10 cellular contexts compared by ENCODE assay signal in the genomic region with DNA sequence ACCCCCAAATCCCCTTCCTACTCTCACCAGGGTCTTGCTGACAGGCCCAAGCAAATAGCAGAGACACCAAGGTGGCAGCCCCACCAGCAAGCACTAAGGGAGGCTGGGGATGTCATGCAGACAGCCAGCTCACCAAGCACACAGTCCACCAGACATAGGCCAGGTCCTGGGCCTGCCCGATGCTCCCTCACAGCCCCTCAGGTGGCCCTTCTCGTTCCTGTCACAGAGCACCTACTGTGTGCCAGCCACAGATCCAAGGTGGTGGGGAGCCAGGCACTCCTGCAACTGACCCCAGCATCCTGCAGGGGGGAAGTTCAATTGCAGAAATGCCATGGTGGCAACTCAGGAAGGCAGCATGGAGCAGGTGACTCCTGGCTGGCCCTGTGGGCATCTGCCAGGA.
A peak's percentile ranks its signal among the peaks of the same experiment; 100 is the strongest.
DNase-seq lines count a peak whose midpoint lies in the region; ATAC-seq and TF ChIP-seq lines count a peak whose summit lies in the region.
"Had no signal": no experiment of that assay in that cellular context is flagged by ENCODE, and none has a peak within 500 bp of the region (broad histone marks: within the 10 kb centered on the region; RNA-seq: fewer than 3 reads in every experiment).

No MANE protein-coding gene starts in this region.

- POLR2A ChIA-PET in CD4-positive, alpha-beta T cell (lab: Charles Lee) = interaction anchor here (0.9 to 8.8 kb wide), 6 partner anchors 10 to 33 kb away, joined by 3 to 153 read pairs (median 13); a partner anchor contains a TSS

- H3K9me3 ChIP-seq in CD4-positive, alpha-beta T cell (ENCODE audit: control insufficient read depth, low read length) = no peaks in the 10 kb centered on the region
- H3K9me3 ChIP-seq in KOPT-K1 (ENCODE audit: insufficient read depth, low read length, poor library complexity, severe bottlenecking) = no peaks in the 10 kb centered on the region
- H3K9me3 ChIP-seq in parathyroid adenoma (ENCODE audit: control insufficient read depth, low read length) = no peaks in the 10 kb centered on the region
- H3K9me3 ChIP-seq in SJCRH30 (replicated peaks) = no peaks in the 10 kb centered on the region

- intact Hi-C loops in CD4-positive, alpha-beta T cell (cut with DNase I, micrococcal nuclease) = no loop called here

- TF ChIP-seq CTCF in CD4-positive, alpha-beta T cell (IDR thresholded peaks at IDR 0.05) = no peak
- TF ChIP-seq CTCF in parathyroid adenoma (IDR thresholded peaks at IDR 0.05) = no peak

- no peak overlapping the region for H3K27ac ChIP-seq in CD4-positive, alpha-beta T cell (ENCODE audit: low read depth, low read length)
- H3K27ac ChIP-seq in KOPT-K1 (ENCODE audit: low read depth, low read length, poor library complexity, severe bottlenecking) = peak overlapping the region; percentile 14
- peak overlapping the region; percentile 15 for H3K27ac ChIP-seq in cingulate gyrus (ENCODE audit: low read depth, low read length)
- H3K27ac ChIP-seq in parathyroid adenoma = peak overlapping the region; percentile 76
- no peak overlapping the region for H3K27ac ChIP-seq in SJCRH30
- H3K27ac ChIP-seq: cardiac muscle cell had no signal

- no peak overlapping the region for H3K4me3 ChIP-seq in parathyroid adenoma (ENCODE audit: low read depth, low read length)
- H3K4me3 ChIP-seq in SJCRH30 = no peak overlapping the region
- H3K4me3 ChIP-seq: cardiac muscle cell had no signal

- H3K4me1 ChIP-seq in parathyroid adenoma = peaks cover 79% of the 10 kb centered on the region
- peaks cover 19% of the 10 kb centered on the region for H3K4me1 ChIP-seq in SJCRH30

- no peak overlapping the region for H3K9ac ChIP-seq in parathyroid adenoma

- no peaks in the 10 kb centered on the region for H3K27me3 ChIP-seq in CD4-positive, alpha-beta T cell (ENCODE audit: control insufficient read depth, insufficient read depth, low read length)
- no peaks in the 10 kb centered on the region for H3K27me3 ChIP-seq in parathyroid adenoma (ENCODE audit: control insufficient read depth, insufficient read depth, low read length)
- no peaks in the 10 kb centered on the region for H3K27me3 ChIP-seq in SJCRH30
- H3K27me3 ChIP-seq: cardiac muscle cell had no signal

- H3K4me1 Mint-ChIP-seq in CD4-positive, alpha-beta T cell (ENCODE audit: low read depth) = peaks cover 86% of the 10 kb centered on the region

- H3K79me2 ChIP-seq in parathyroid adenoma = peaks cover 77% of the 10 kb centered on the region

- no peaks in the 10 kb centered on the region for H3K36me3 ChIP-seq in KOPT-K1 (ENCODE audit: insufficient read depth, low read length)
- no peaks in the 10 kb centered on the region for H3K36me3 ChIP-seq in parathyroid adenoma (ENCODE audit: control insufficient read depth, insufficient read depth, low read length)
- H3K36me3 ChIP-seq in SJCRH30 = 0 out of 2 replicates have a peak, but pooled peaks cover 9% of the 10 kb centered on the region
- H3K36me3 ChIP-seq: cardiac muscle cell had no signal

- no peak for DNase-seq in CD4-positive, alpha-beta T cell
- DNase-seq in SJCRH30 (no peak), NCI-H510A (lab: John Stamatoyannopoulos, UW) (no peak), KG1 (lab: John Stamatoyannopoulos, UW) (no peak)
- DNase-seq: NCI-H1105 had no signal

- H3K27ac Mint-ChIP-seq in CD4-positive, alpha-beta T cell = peak overlapping the region; percentile 85

- H2AFZ ChIP-seq in parathyroid adenoma = no peak overlapping the region

- peak overlapping the region; percentile 6 for H3K4me3 Mint-ChIP-seq in CD4-positive, alpha-beta T cell

- peaks cover 4% of the 10 kb centered on the region for H3K36me3 Mint-ChIP-seq in CD4-positive, alpha-beta T cell (ENCODE audit: low read depth)

- no peaks in the 10 kb centered on the region for H3K9me3 Mint-ChIP-seq in CD4-positive, alpha-beta T cell

- CTCF ChIA-PET in CD4-positive, alpha-beta T cell (lab: Charles Lee) = interaction anchor here (1.0 to 8.1 kb wide), 3 partner anchors 16 to 51 kb away, joined by 3 to 60 read pairs (median 5); a partner anchor contains a TSS

- no peak for ATAC-seq in CD4-positive, alpha-beta T cell (ENCODE audit: poor library complexity)
- no peak for ATAC-seq in HG03175 (IDR thresholded peaks at IDR 0.05; ENCODE audit: unreplicated experiment)

- peak overlapping the region; percentile 33 for H3K4me2 ChIP-seq in parathyroid adenoma (ENCODE audit: low read length)

- no peaks in the 10 kb centered on the region for H3K27me3 Mint-ChIP-seq in CD4-positive, alpha-beta T cell

Comparison
In these comparisons a context has a peak if more than half of its experiments do, and no peak if none do; other contexts are left out.
1. H3K27ac ChIP-seq: peak in KOPT-K1 (single experiment), cingulate gyrus (single experiment) and parathyroid adenoma (single experiment); none in CD4-positive, alpha-beta T cell (single experiment) and SJCRH30 (single experiment).